ENCODE assay signal across 8 cellular contexts in genomic region chrX:48890296-48890925, GRCh38. TPM values are rescaled to one million over a fixed set of nuclear protein-coding genes. Genes with fewer than 3 reads are reported as not detected.
DNase-seq lines count a peak whose midpoint lies in the region; ATAC-seq lines count a peak whose summit lies in the region.

No MANE protein-coding gene starts in this region.

- H3K4me2 ChIP-seq in mesendoderm (ENCODE audit: low read length), result peak overlapping the region; percentile 62

- DNase-seq in stimulated activated CD4-positive, alpha-beta T cell treated with anti-CD3 and anti-CD28 coated beads, Interleukin-15, amount 100 ng/mL, for 24 hours, result peak; percentile 41
- DNase-seq in stimulated activated CD4-positive, alpha-beta T cell treated with anti-CD3 and anti-CD28 coated beads, Interleukin-12 subunit alpha, Interleukin-12 subunit beta, amount 100 ng/mL, for 4 hours, result no peak
- peak; percentile 19 for DNase-seq in activated naive CD8-positive, alpha-beta T cell treated with anti-CD3 and anti-CD28 coated beads, Interleukin-2, amount 50 U/mL, for 24 hours
- DNase-seq in mesendoderm (peak; percentile 43), SKM-1 treated with dmso at 0.1 percent for 144 hours (lab: John Stamatoyannopoulos, UW; ENCODE audit: unreplicated experiment) (no peak), CD1c-positive myeloid dendritic cell (ENCODE audit: extremely low spot score) (no peak)

- H3K23ac ChIP-seq in mesendoderm (ENCODE audit: low read length), result no peak overlapping the region

- ATAC-seq in activated naive CD8-positive, alpha-beta T cell treated with anti-CD3 and anti-CD28 coated beads, Interleukin-2, amount 50 U/mL, for 24 hours, result no peak
- no peak for ATAC-seq in GM21390 (IDR thresholded peaks at IDR 0.05; ENCODE audit: unreplicated experiment)
- ATAC-seq in HG02610 (IDR thresholded peaks at IDR 0.05; ENCODE audit: unreplicated experiment), result no peak

- H3K56ac ChIP-seq in mesendoderm (ENCODE audit: low read length), result peak overlapping the region; percentile 70

- H3K27ac ChIP-seq in mesendoderm (ENCODE audit: low read depth, low read length), result no peak overlapping the region

- H3K9ac ChIP-seq in mesendoderm (ENCODE audit: low read length), result peak overlapping the region; percentile 51

- H2BK120ac ChIP-seq in mesendoderm (ENCODE audit: low read depth, low read length), result no peak overlapping the region

- no peaks in the 10 kb centered on the region for H3K79me2 ChIP-seq in mesendoderm (ENCODE audit: control insufficient read depth, insufficient read depth, low read length)

- H3K36me3 ChIP-seq in mesendoderm (ENCODE audit: control insufficient read depth, insufficient read depth, low read length), result no peaks in the 10 kb centered on the region

- H3K27me3 ChIP-seq in mesendoderm (ENCODE audit: insufficient read depth, low read length, poor library complexity), result no peaks in the 10 kb centered on the region

- H4K5ac ChIP-seq in mesendoderm (ENCODE audit: low read length), result no peak overlapping the region

- H3K27me3 Mint-ChIP-seq in activated naive CD8-positive, alpha-beta T cell treated with anti-CD3 and anti-CD28 coated beads, Interleukin-2, amount 50 U/mL, for 24 hours, result no peaks in the 10 kb centered on the region

- no peak overlapping the region for H2AK5ac ChIP-seq in mesendoderm (ENCODE audit: low read length)

- no peak overlapping the region for H2BK15ac ChIP-seq in mesendoderm (replicated peaks; ENCODE audit: low read depth)

- H3K18ac ChIP-seq in mesendoderm (ENCODE audit: low read length), result no peak overlapping the region

- WGBS in mesendoderm (ENCODE audit: extremely low coverage, insufficient coverage, low lambda C conversion rate), result no CpG with 5 or more reads among the region's 15 CpGs

- no peak overlapping the region for H4K8ac ChIP-seq in mesendoderm (ENCODE audit: low read depth, low read length)

- no peaks in the 10 kb centered on the region for H3K4me1 ChIP-seq in mesendoderm (ENCODE audit: control insufficient read depth, low read depth, low read length)

- H3K9me3 Mint-ChIP-seq in activated naive CD8-positive, alpha-beta T cell treated with anti-CD3 and anti-CD28 coated beads, Interleukin-2, amount 50 U/mL, for 24 hours, result no peaks in the 10 kb centered on the region

- peaks cover 3% of the 10 kb centered on the region for H3K36me3 Mint-ChIP-seq in activated naive CD8-positive, alpha-beta T cell treated with anti-CD3 and anti-CD28 coated beads, Interleukin-2, amount 50 U/mL, for 24 hours (ENCODE audit: low read depth)

- H3K4me1 Mint-ChIP-seq in activated naive CD8-positive, alpha-beta T cell treated with anti-CD3 and anti-CD28 coated beads, Interleukin-2, amount 50 U/mL, for 24 hours, result peaks cover 17% of the 10 kb centered on the region

- no peak overlapping the region for H3K4me3 ChIP-seq in mesendoderm (ENCODE audit: low read length)

- H3K79me1 ChIP-seq in mesendoderm (ENCODE audit: low read length), result no peaks in the 10 kb centered on the region

- H3K4ac ChIP-seq in mesendoderm (ENCODE audit: low read depth, low read length), result no peak overlapping the region

- peak overlapping the region; percentile 83 for H3K4me3 Mint-ChIP-seq in activated naive CD8-positive, alpha-beta T cell treated with anti-CD3 and anti-CD28 coated beads, Interleukin-2, amount 50 U/mL, for 24 hours

- H2BK5ac ChIP-seq in mesendoderm (ENCODE audit: low read length), result no peak overlapping the region

- peak overlapping the region; percentile 86 for H3K27ac Mint-ChIP-seq in activated naive CD8-positive, alpha-beta T cell treated with anti-CD3 and anti-CD28 coated beads, Interleukin-2, amount 50 U/mL, for 24 hours

RNA-seq across cellular contexts. Expression of gene TIMM17B, which starts 7.2 kb away (rescaled TPM):
- polyA plus RNA-seq in mesendoderm (2013, experiment 1 of 2), result 52.0 TPM
- 55.2 TPM for polyA plus RNA-seq in mesendoderm (2013, experiment 2 of 2)

RNA-seq across cellular contexts. Expression of gene PQBP1, which starts 7.3 kb away (rescaled TPM):
- polyA plus RNA-seq in mesendoderm (2013, experiment 1 of 2), result 83.0 TPM
- 83.7 TPM for polyA plus RNA-seq in mesendoderm (2013, experiment 2 of 2)

RNA-seq across cellular contexts. Expression of gene SLC35A2, which starts 21.0 kb away (rescaled TPM):
- polyA plus RNA-seq in mesendoderm (2013, experiment 1 of 2), result 15.8 TPM
- polyA plus RNA-seq in mesendoderm (2013, experiment 2 of 2), result 15.7 TPM

RNA-seq across cellular contexts. Expression of gene PIM2, which starts 28.4 kb away (rescaled TPM):
- polyA plus RNA-seq in mesendoderm (2013, experiment 1 of 2), result 55.7 TPM
- 57.8 TPM for polyA plus RNA-seq in mesendoderm (2013, experiment 2 of 2)

RNA-seq across cellular contexts. Expression of gene PCSK1N, which starts 55.0 kb away (rescaled TPM):
- polyA plus RNA-seq in mesendoderm (2013, experiment 1 of 2), result 0.91 TPM
- polyA plus RNA-seq in mesendoderm (2013, experiment 2 of 2), result 0.81 TPM

Comparison
In these comparisons a context has a peak if more than half of its experiments do, and no peak if none do; other contexts are left out.
1. DNase-seq: peak in stimulated activated CD4-positive, alpha-beta T cell treated with anti-CD3 and anti-CD28 coated beads, Interleukin-15, amount 100 ng/mL, for 24 hours (single experiment), activated naive CD8-positive, alpha-beta T cell treated with anti-CD3 and anti-CD28 coated beads, Interleukin-2, amount 50 U/mL, for 24 hours (single experiment) and mesendoderm (single experiment); none in stimulated activated CD4-positive, alpha-beta T cell treated with anti-CD3 and anti-CD28 coated beads, Interleukin-12 subunit alpha, Interleukin-12 subunit beta, amount 100 ng/mL, for 4 hours (single experiment), SKM-1 treated with dmso at 0.1 percent for 144 hours (single experiment) and CD1c-positive myeloid dendritic cell (single experiment).